Comparison of ENCODE assay signal across 17 cellular contexts in genomic region chr12:32155911-32156585, GRCh38. TPM values are rescaled to one million over a fixed set of nuclear protein-coding genes. Genes with fewer than 3 reads are reported as not detected.
DNase-seq lines count a peak whose midpoint lies in the region; ATAC-seq, FAIRE-seq and TF ChIP-seq lines count a peak whose summit lies in the region.
"Had no signal": no experiment of that assay in that cellular context is flagged by ENCODE, and none has a peak within 500 bp of the region (broad histone marks: within the 10 kb centered on the region; RNA-seq: fewer than 3 reads in every experiment).

No MANE protein-coding gene starts in this region.

- H2AK5ac ChIP-seq in H9 (ENCODE audit: insufficient read length, low read length), result no peak overlapping the region

- no peak for FAIRE-seq in bronchial epithelial cell (lab: Jason Lieb, UNC)
- FAIRE-seq: GM18507 had no signal

- no peak overlapping the region for H2BK5ac ChIP-seq in H9 (ENCODE audit: insufficient read length, low read length)

- H4K8ac ChIP-seq in H9 (replicated peaks; ENCODE audit: insufficient read length, low read depth, low read length), result no peak overlapping the region

- no peak for ATAC-seq in left lobe of liver
- ATAC-seq: activated CD8-positive, alpha-beta T cell treated with anti-CD3 and anti-CD28 coated beads, Interleukin-2, amount 10 ng/mL, durations not matched to agents 7 days and 5 days; natural killer cell had no signal

- no peak overlapping the region for H3K4ac ChIP-seq in H9 (ENCODE audit: low read depth, low read length)

- H2BK12ac ChIP-seq in H9 (ENCODE audit: insufficient read length, low read depth, low read length), result no peak overlapping the region

- H2BK20ac ChIP-seq in H9 (ENCODE audit: low read depth, low read length, poor library complexity, severe bottlenecking), result no peak overlapping the region

- H3K23me2 ChIP-seq in H9 (ENCODE audit: insufficient read length, low read depth, low read length, poor library complexity, severe bottlenecking), result no peaks in the 10 kb centered on the region

- no peak overlapping the region for H3K23ac ChIP-seq in H9 (ENCODE audit: insufficient read length, low read depth, low read length)

- H2BK120ac ChIP-seq in H9 (ENCODE audit: low read depth, low read length, poor library complexity, severe bottlenecking), result no peak overlapping the region

- CTCF ChIA-PET in activated naive CD4-positive, alpha-beta T cell treated with anti-CD3 and anti-CD28 coated beads, Interleukin-2, amount 10 ng/mL, durations not matched to agents 7 days and 5 days (lab: Charles Lee), result no interaction called here

- H3K56ac ChIP-seq in H9 (ENCODE audit: insufficient read length, low read depth, low read length), result no peak overlapping the region

- H3K27me3 ChIP-seq in BE2C, result no peaks in the 10 kb centered on the region
- no peaks in the 10 kb centered on the region for H3K27me3 ChIP-seq in H9 (ENCODE audit: insufficient read depth, low read length)
- H3K27me3 ChIP-seq in bronchial epithelial cell (ENCODE audit: control insufficient read depth, insufficient read depth, low read length), result no peaks in the 10 kb centered on the region
- no peaks in the 10 kb centered on the region for H3K27me3 ChIP-seq in ascending aorta

- H3K27ac ChIP-seq in H9 (ENCODE audit: insufficient read length, low read depth, low read length) (peak overlapping the region; percentile 48), ascending aorta (no peak overlapping the region)
- H3K27ac ChIP-seq: epithelial cell of prostate had no signal

- H3K79me2 ChIP-seq in H9 (ENCODE audit: insufficient read depth, low read length), result peaks cover 3% of the 10 kb centered on the region; the same call in 1 of the 2 replicates

- H3K18ac ChIP-seq in H9 (ENCODE audit: insufficient read length, low read depth, low read length), result no peak overlapping the region

- no CpG with 5 or more reads among the region's 5 CpGs for WGBS in H9 (ENCODE audit: extremely low coverage, insufficient read length, low lambda C conversion rate)

- no peak overlapping the region for H3K4me3 ChIP-seq in BE2C (ENCODE audit: low read depth, low read length)
- H3K4me3 ChIP-seq in bronchial epithelial cell (ENCODE audit: low read depth, low read length), result no peak overlapping the region
- H3K4me3 ChIP-seq in ascending aorta, result no peak overlapping the region

- DNase-seq in BE2C (peak; percentile 20), H9 (no peak), NCI-H524 (lab: John Stamatoyannopoulos, UW) (peak; percentile 86 to 88), bronchial epithelial cell (ENCODE audit: low read depth) (peak; percentile 17), ascending aorta (ENCODE audit: low spot score in 2 of 2) (no peak), left lobe of liver (ENCODE audit: low spot score) (no peak), T-helper 1 cell (no peak)
- DNase-seq in activated naive CD4-positive, alpha-beta T cell treated with anti-CD3 and anti-CD28 coated beads, Interleukin-2, amount 10 ng/mL, durations not matched to agents 7 days and 5 days, result no peak
- DNase-seq: activated CD8-positive, alpha-beta T cell treated with anti-CD3 and anti-CD28 coated beads, Interleukin-2, amount 10 ng/mL, durations not matched to agents 7 days and 5 days; HFFc6; natural killer cell; stimulated activated CD4-positive, alpha-beta T cell treated with anti-CD3 and anti-CD28 coated beads, Interleukin-15, amount 100 ng/mL, for 24 hours had no signal

- no peaks in the 10 kb centered on the region for H3K9me3 Mint-ChIP-seq in H9
- no peaks in the 10 kb centered on the region for H3K9me3 Mint-ChIP-seq in activated naive CD4-positive, alpha-beta T cell treated with anti-CD3 and anti-CD28 coated beads, Interleukin-2, amount 10 ng/mL, durations not matched to agents 7 days and 5 days
- H3K9me3 Mint-ChIP-seq: activated T-helper 1 cell treated with anti-CD3 and anti-CD28 coated beads, Interleukin-12 subunit alpha, Interleukin-12 subunit beta, Interleukin-2, Interleukin-4 antibody, amounts not matched to agents 30 ng/mL and 10 ng/mL and 1 ng/mL, durations not matched to agents 14 hours and 24 hours and 36 hours; HFFc6; IgD-negative memory B cell; memory B cell; natural killer cell had no signal

- no peak overlapping the region; the same call in 1 of the 2 replicates for H2BK15ac ChIP-seq in H9 (ENCODE audit: low read depth, low read length)

- H3K4me1 ChIP-seq in BE2C, result peaks cover 20% of the 10 kb centered on the region
- H3K4me1 ChIP-seq in H9 (ENCODE audit: insufficient read depth, low read length), result peaks cover 8% of the 10 kb centered on the region
- no peaks in the 10 kb centered on the region for H3K4me1 ChIP-seq in ascending aorta

- no peak overlapping the region for H4K91ac ChIP-seq in H9 (ENCODE audit: insufficient read length, low read depth, low read length)

- H3K27ac Mint-ChIP-seq in H9, result peak overlapping the region in 2 of 3 experiments; percentile 18 to 89; a peak in 2 of 7 replicates
- no peak overlapping the region for H3K27ac Mint-ChIP-seq in activated naive CD4-positive, alpha-beta T cell treated with anti-CD3 and anti-CD28 coated beads, Interleukin-2, amount 10 ng/mL, durations not matched to agents 7 days and 5 days
- H3K27ac Mint-ChIP-seq: activated CD8-positive, alpha-beta T cell treated with anti-CD3 and anti-CD28 coated beads, Interleukin-2, amount 10 ng/mL, durations not matched to agents 7 days and 5 days; activated T-helper 1 cell treated with anti-CD3 and anti-CD28 coated beads, Interleukin-12 subunit alpha, Interleukin-12 subunit beta, Interleukin-2, Interleukin-4 antibody, amounts not matched to agents 30 ng/mL and 10 ng/mL and 1 ng/mL, durations not matched to agents 14 hours and 24 hours and 36 hours; HFFc6; memory B cell; natural killer cell had no signal

- no peaks in the 10 kb centered on the region for H4K20me1 ChIP-seq in H9 (ENCODE audit: control insufficient read depth, insufficient read depth, insufficient read length)

- peak overlapping the region; percentile 12; the same call in 1 of the 2 replicates for H3K14ac ChIP-seq in H9 (ENCODE audit: insufficient read depth, low read length)

- peaks cover 15% of the 10 kb centered on the region for H3K36me3 ChIP-seq in BE2C
- no peaks in the 10 kb centered on the region for H3K36me3 ChIP-seq in bronchial epithelial cell (ENCODE audit: control insufficient read depth, insufficient read depth, low read length)
- H3K36me3 ChIP-seq in ascending aorta, result no peaks in the 10 kb centered on the region

- H4K5ac ChIP-seq in H9 (ENCODE audit: insufficient read length, low read depth, low read length), result no peak overlapping the region

- H3K4me2 ChIP-seq in H9 (ENCODE audit: insufficient read depth, insufficient read length, low read length), result no peak overlapping the region

- no peak for TF ChIP-seq CTCF in BE2C (IDR thresholded peaks at IDR 0.05; ENCODE audit: low read depth, low read length)
- TF ChIP-seq CTCF in H9 (conservative IDR thresholded peaks at IDR 0.05), result no peak
- no peak for TF ChIP-seq CTCF in bronchial epithelial cell (IDR thresholded peaks at IDR 0.05; ENCODE audit: insufficient read depth, low read length, severe bottlenecking)
- TF ChIP-seq CTCF in ascending aorta (IDR thresholded peaks at IDR 0.05), result no peak

- no peaks in the 10 kb centered on the region for H3K27me3 Mint-ChIP-seq in H9 (ENCODE audit: low read depth)
- H3K27me3 Mint-ChIP-seq in activated naive CD4-positive, alpha-beta T cell treated with anti-CD3 and anti-CD28 coated beads, Interleukin-2, amount 10 ng/mL, durations not matched to agents 7 days and 5 days, result no peaks in the 10 kb centered on the region
- H3K27me3 Mint-ChIP-seq: IgD-negative memory B cell, memory B cell had no signal

- no peak overlapping the region for H2AFZ ChIP-seq in H9 (ENCODE audit: low read length)

- H3T11ph ChIP-seq in H9 (ENCODE audit: low read length), result no peak overlapping the region

- H3K4me1 Mint-ChIP-seq in H9, result peaks cover 48 to 49% of the 10 kb centered on the region in 2 experiments
- no peaks in the 10 kb centered on the region for H3K4me1 Mint-ChIP-seq in activated naive CD4-positive, alpha-beta T cell treated with anti-CD3 and anti-CD28 coated beads, Interleukin-2, amount 10 ng/mL, durations not matched to agents 7 days and 5 days

- no peaks in the 10 kb centered on the region for H3K9me3 ChIP-seq in BE2C
- H3K9me3 ChIP-seq in H9 (ENCODE audit: control insufficient read depth, low read depth, low read length), result no peaks in the 10 kb centered on the region
- no peaks in the 10 kb centered on the region for H3K9me3 ChIP-seq in ascending aorta

- H3K79me1 ChIP-seq in H9 (ENCODE audit: insufficient read depth, low read depth, low read length, poor library complexity, severe bottlenecking), result peaks cover 2% of the 10 kb centered on the region

- no peak overlapping the region for H3K9ac ChIP-seq in H9 (ENCODE audit: extremely low read depth, insufficient read length, low read length)

- peaks cover 5 to 34% (median 19%) of the 10 kb centered on the region in 3 experiments; a peak in 6 of 7 replicates for H3K36me3 Mint-ChIP-seq in H9 (ENCODE audit: insufficient read depth in 1 of 3, low read depth in 3 of 3)
- no peaks in the 10 kb centered on the region for H3K36me3 Mint-ChIP-seq in activated naive CD4-positive, alpha-beta T cell treated with anti-CD3 and anti-CD28 coated beads, Interleukin-2, amount 10 ng/mL, durations not matched to agents 7 days and 5 days
- H3K36me3 Mint-ChIP-seq: natural killer cell had no signal

- intact Hi-C loops in ascending aorta (cut with DNase I), result no loop called here

- no peak overlapping the region for H3K4me3 Mint-ChIP-seq in H9
- H3K4me3 Mint-ChIP-seq in activated naive CD4-positive, alpha-beta T cell treated with anti-CD3 and anti-CD28 coated beads, Interleukin-2, amount 10 ng/mL, durations not matched to agents 7 days and 5 days, result no peak overlapping the region
- H3K4me3 Mint-ChIP-seq: activated CD8-positive, alpha-beta T cell treated with anti-CD3 and anti-CD28 coated beads, Interleukin-2, amount 10 ng/mL, durations not matched to agents 7 days and 5 days; activated T-helper 1 cell treated with anti-CD3 and anti-CD28 coated beads, Interleukin-12 subunit alpha, Interleukin-12 subunit beta, Interleukin-2, Interleukin-4 antibody, amounts not matched to agents 30 ng/mL and 10 ng/mL and 1 ng/mL, durations not matched to agents 14 hours and 24 hours and 36 hours; HFFc6; IgD-negative memory B cell; memory B cell; natural killer cell had no signal

RNA-seq across cellular contexts. Expression of gene BICD1, which starts 49.4 kb away (rescaled TPM):
- 63.6 TPM for polyA plus RNA-seq in BE2C (2012; ENCODE audit: insufficient read depth, insufficient read length, low read depth)
- total RNA-seq in H9 (2021) (128 and 134 TPM in 2 replicates), bronchial epithelial cell (6.1 TPM in 2 replicates), ascending aorta (33.8 TPM), left lobe of liver (0.91 TPM)

Comparison
In these comparisons a context has a peak if more than half of its experiments do, and no peak if none do; other contexts are left out.
1. DNase-seq: peak in BE2C (single experiment), NCI-H524 (2 of 2) and bronchial epithelial cell (single experiment); none in H9 (single experiment), ascending aorta (0 of 2), left lobe of liver (single experiment), T-helper 1 cell (0 of 5) and activated naive CD4-positive, alpha-beta T cell treated with anti-CD3 and anti-CD28 coated beads, Interleukin-2, amount 10 ng/mL, durations not matched to agents 7 days and 5 days (single experiment).